ENCODE assay signal across 8 cellular contexts in genomic region chr4:68498413-68499007, GRCh38. TPM values are rescaled to one million over a fixed set of nuclear protein-coding genes. Genes with fewer than 3 reads are reported as not detected.
A peak's percentile ranks its signal among the peaks of the same experiment; 100 is the strongest.
DNase-seq lines count a peak whose midpoint lies in the region; ATAC-seq and TF ChIP-seq lines count a peak whose summit lies in the region.

No MANE protein-coding gene starts in this region.

- H3K27ac ChIP-seq in CD8-positive, alpha-beta memory T cell (ENCODE audit: low read depth, low read length), result no peak overlapping the region
- H3K27ac ChIP-seq in endodermal cell (ENCODE audit: low read depth, low read length) (no peak overlapping the region), substantia nigra (ENCODE audit: low read depth, low read length, poor library complexity, severe bottlenecking) (no peak overlapping the region)

- POLR2A ChIA-PET in CD8-positive, alpha-beta memory T cell (lab: Charles Lee), result no interaction called here

- ATAC-seq in GM19025 (IDR thresholded peaks at IDR 0.05; ENCODE audit: low read depth, unreplicated experiment), result peak; percentile 84
- peak; percentile 88 for ATAC-seq in HG03135 (IDR thresholded peaks at IDR 0.05; ENCODE audit: unreplicated experiment)
- ATAC-seq in naive B cell (ENCODE audit: low read depth in 2 of 2), result peak; percentile 58 to 67

- 36 to 100% methylated on average over 1 to 5 of the region's 5 CpGs for WGBS in endodermal cell (ENCODE audit: insufficient coverage in 1 of 2, insufficient read length in 1 of 2), 2 experiments

- H3K27me3 Mint-ChIP-seq in CD8-positive, alpha-beta memory T cell, result no peaks in the 10 kb centered on the region
- H3K27me3 Mint-ChIP-seq in endodermal cell (ENCODE audit: insufficient read depth), result no peaks in the 10 kb centered on the region
- H3K27me3 Mint-ChIP-seq in naive B cell, result no peaks in the 10 kb centered on the region

- H3K36me3 Mint-ChIP-seq in CD8-positive, alpha-beta memory T cell, result no peaks in the 10 kb centered on the region
- H3K36me3 Mint-ChIP-seq in endodermal cell (ENCODE audit: low read depth) (peaks cover 4% of the 10 kb centered on the region), naive B cell (no peaks in the 10 kb centered on the region)

- DNase-seq in CD8-positive, alpha-beta memory T cell, result peak in 4 of 5 donors; percentile 35 to 65 (median 41)
- DNase-seq in NCI-H345 (lab: John Stamatoyannopoulos, UW), result peak; percentile 41
- DNase-seq in activated CD4-positive, alpha-beta T cell treated with anti-CD3 and anti-CD28 coated beads, Interleukin-2, amount 50 U/mL, for 48 hours, result peak; percentile 56 to 65
- DNase-seq in endodermal cell, result peak; percentile 86
- peak; percentile 27 for DNase-seq in naive B cell
- DNase-seq in substantia nigra (lab: John Stamatoyannopoulos, UW), result peak in 31 of 49 donors; percentile 0 to 50 (median 10)

- CTCF ChIA-PET in CD8-positive, alpha-beta memory T cell (lab: Charles Lee), result interaction anchor here (0.9 to 1.9 kb wide), 6 partner anchors 17 to 305 kb away, joined by 3 to 7 read pairs (median 4); no protein-coding TSS in a partner anchor

- no peaks in the 10 kb centered on the region for H3K27me3 ChIP-seq in CD8-positive, alpha-beta memory T cell (ENCODE audit: insufficient read depth, low read length, poor library complexity, severe bottlenecking)
- no peaks in the 10 kb centered on the region for H3K27me3 ChIP-seq in endodermal cell (ENCODE audit: control insufficient read depth, insufficient read depth, low read length, poor library complexity, severe bottlenecking)

- H3K4me1 Mint-ChIP-seq in CD8-positive, alpha-beta memory T cell, result peaks cover 5 to 13% (median 6%) of the 10 kb centered on the region in 3 donors
- H3K4me1 Mint-ChIP-seq in endodermal cell, result peaks cover 6% of the 10 kb centered on the region
- H3K4me1 Mint-ChIP-seq in naive B cell, result peaks cover 0 to 12% (median 7%) of the 10 kb centered on the region in 3 donors

- no peak overlapping the region for H3K9ac ChIP-seq in endodermal cell (ENCODE audit: extremely low read depth, low read length, poor library complexity, severe bottlenecking)

- no peaks in the 10 kb centered on the region for H3K9me3 ChIP-seq in CD8-positive, alpha-beta memory T cell (ENCODE audit: low read length)
- no peaks in the 10 kb centered on the region for H3K9me3 ChIP-seq in endodermal cell (ENCODE audit: control insufficient read depth, low read length)

- H3K36me3 ChIP-seq in CD8-positive, alpha-beta memory T cell (ENCODE audit: insufficient read depth, low read length), result no peaks in the 10 kb centered on the region
- no peaks in the 10 kb centered on the region for H3K36me3 ChIP-seq in endodermal cell (ENCODE audit: control insufficient read depth, insufficient read depth, low read length)

- peak overlapping the region in 1 of 7 donors; percentile 1 for H3K4me3 Mint-ChIP-seq in CD8-positive, alpha-beta memory T cell
- H3K4me3 Mint-ChIP-seq in endodermal cell (no peak overlapping the region), naive B cell (peak overlapping the region in 1 of 8 donors; percentile 53)

- H3K4me1 ChIP-seq in CD8-positive, alpha-beta memory T cell (ENCODE audit: insufficient read depth, low read length), result no peaks in the 10 kb centered on the region
- H3K4me1 ChIP-seq in endodermal cell (ENCODE audit: control insufficient read depth, insufficient read depth, low read length), result no peaks in the 10 kb centered on the region

- peak; percentile 96 for TF ChIP-seq CTCF in endodermal cell (conservative IDR thresholded peaks at IDR 0.05)

- no peak overlapping the region for H3K4me3 ChIP-seq in CD8-positive, alpha-beta memory T cell (ENCODE audit: low read length)
- no peak overlapping the region for H3K4me3 ChIP-seq in endodermal cell (ENCODE audit: low read length)

- H3K9me3 Mint-ChIP-seq in CD8-positive, alpha-beta memory T cell, result no peaks in the 10 kb centered on the region
- H3K9me3 Mint-ChIP-seq in endodermal cell, result peaks cover 1% of the 10 kb centered on the region
- H3K9me3 Mint-ChIP-seq in naive B cell, result peaks cover 0 to 5% (median 0%) of the 10 kb centered on the region in 7 donors

- no peak overlapping the region for H3K27ac Mint-ChIP-seq in CD8-positive, alpha-beta memory T cell
- H3K27ac Mint-ChIP-seq in endodermal cell (no peak overlapping the region), naive B cell (no peak overlapping the region)

RNA-seq across cellular contexts. Expression of gene TMPRSS11E, which starts 51.2 kb away (rescaled TPM):
- total RNA-seq in CD8-positive, alpha-beta memory T cell, result under 1 TPM; 0.15 to 0.18 TPM
- not detected for polyA plus RNA-seq in CD8-positive, alpha-beta memory T cell
- 10 to 100 TPM in 1 of 2 donors, 1 to 10 TPM in 1; 4.4 to 11.1 TPM for total RNA-seq in endodermal cell
- 1.5 TPM for polyA plus RNA-seq in endodermal cell (2013, experiment 1 of 2)
- polyA plus RNA-seq in endodermal cell (2013, experiment 2 of 2), result 1.4 TPM
- polyA plus RNA-seq in naive B cell (ENCODE audit: low read depth in 6 of 6), result not detected

Comparison
In these comparisons a context has a peak if more than half of its experiments do, and no peak if none do; other contexts are left out.
1. DNase-seq: peak in every context shown above with its lines; median percentile 86 in endodermal cell; 60 in activated CD4-positive, alpha-beta T cell treated with anti-CD3 and anti-CD28 coated beads, Interleukin-2, amount 50 U/mL, for 48 hours; 41 in CD8-positive, alpha-beta memory T cell; 41 in NCI-H345; 27 in naive B cell; 10 in substantia nigra.
2. RNA of gene TMPRSS11E, which starts 51.2 kb away (total RNA-seq): 4.4 to 11.1 TPM in endodermal cell; 0.15 to 0.18 TPM in CD8-positive, alpha-beta memory T cell; every median in the first group is over 4 times any median in the second.
3. Peak in every context shown above with its lines, with median percentiles within 50 percentile points of each other: ATAC-seq.